1 cellular context compared by ENCODE assay signal in the genomic region with DNA sequence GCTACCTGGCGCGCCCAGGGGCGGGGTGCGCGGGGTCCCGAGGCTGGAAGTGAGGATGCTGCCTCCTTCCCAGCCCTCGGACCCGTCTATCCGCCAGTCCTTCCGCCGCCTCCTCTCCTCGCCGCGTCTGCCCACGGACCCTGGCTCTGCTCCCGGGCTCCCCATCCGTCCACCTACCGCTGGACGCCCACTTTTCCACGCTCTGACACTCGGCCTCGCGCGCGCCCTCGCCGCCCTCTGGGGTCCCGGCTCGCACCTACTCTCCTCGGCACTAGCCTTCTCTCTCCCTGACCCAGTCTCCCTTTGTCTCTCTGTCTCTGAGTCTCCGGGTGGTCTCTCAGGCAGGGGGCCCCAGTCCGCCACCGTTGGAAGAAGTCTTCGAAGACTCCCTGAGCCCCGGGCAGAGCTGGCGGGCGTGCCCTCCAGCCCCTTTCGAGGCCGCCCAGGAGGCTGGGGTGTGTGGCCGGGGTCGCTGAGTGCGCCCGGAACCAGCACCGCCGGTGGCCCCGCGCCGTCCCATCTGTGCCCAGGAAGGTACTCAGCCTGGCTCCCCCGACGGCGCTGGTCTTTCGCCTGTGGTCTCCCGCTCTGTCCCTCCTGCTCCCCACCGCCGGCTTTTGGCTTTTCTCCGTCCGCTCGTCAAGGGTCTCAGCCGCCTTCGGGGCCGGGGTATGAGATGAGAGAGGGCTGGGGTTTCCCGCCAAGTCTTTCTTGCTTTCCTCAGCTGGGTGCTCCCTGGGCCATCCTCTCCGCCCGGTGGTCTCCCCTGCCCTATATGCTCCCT.
TF ChIP-seq lines count a peak whose summit lies in the region.

No MANE protein-coding gene starts in this region.

TF ChIP-seq in WTC11, 78 proteins besides CTCF, POLR2A, EP300 and RAD21 (continued from another document):
- TF ChIP-seq, protein P1, sequence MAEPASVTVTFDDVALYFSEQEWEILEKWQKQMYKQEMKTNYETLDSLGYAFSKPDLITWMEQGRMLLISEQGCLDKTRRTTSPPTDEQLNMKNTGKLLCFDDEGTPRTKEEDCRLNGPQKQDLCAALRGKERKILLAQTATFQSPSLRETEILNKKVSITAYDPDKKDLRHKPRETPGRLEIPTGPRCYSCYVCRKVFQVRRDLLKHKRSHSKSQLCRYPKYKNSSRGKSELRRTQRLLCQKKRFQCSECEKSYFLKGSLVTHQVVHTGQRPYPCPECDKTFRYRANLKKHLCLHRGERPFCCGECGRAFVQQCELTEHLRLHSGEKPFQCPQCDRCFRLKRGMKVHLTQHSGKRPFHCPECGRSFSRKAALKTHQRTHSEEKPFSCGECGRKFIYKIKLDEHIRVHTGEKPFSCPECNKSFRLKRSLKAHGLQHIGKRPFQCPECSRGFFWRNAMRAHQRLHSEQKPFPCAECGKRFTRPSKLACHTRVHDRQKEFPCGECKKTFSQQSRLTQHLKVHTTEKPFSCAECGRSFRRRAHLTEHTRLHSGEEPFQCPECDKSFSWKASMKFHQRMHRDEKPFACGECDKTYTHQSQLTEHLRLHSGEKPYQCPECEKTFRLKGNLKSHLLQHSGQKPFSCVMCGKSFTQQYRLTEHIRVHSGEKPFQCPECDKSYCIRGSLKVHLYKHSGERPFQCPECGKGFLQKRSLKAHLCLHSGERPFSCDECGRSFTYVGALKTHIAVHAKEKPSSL (CRISPR knock-in tag; conservative IDR thresholded peaks at IDR 0.05): no peak
- no peak for TF ChIP-seq ZBTB21 (CRISPR knock-in tag; IDR thresholded peaks at IDR 0.05; ENCODE audit: borderline replicate concordance)
- TF ChIP-seq, protein P2, sequence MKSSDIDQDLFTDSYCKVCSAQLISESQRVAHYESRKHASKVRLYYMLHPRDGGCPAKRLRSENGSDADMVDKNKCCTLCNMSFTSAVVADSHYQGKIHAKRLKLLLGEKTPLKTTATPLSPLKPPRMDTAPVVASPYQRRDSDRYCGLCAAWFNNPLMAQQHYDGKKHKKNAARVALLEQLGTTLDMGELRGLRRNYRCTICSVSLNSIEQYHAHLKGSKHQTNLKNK (CRISPR knock-in tag; IDR thresholded peaks at IDR 0.05): no peak
- TF ChIP-seq, protein P3, sequence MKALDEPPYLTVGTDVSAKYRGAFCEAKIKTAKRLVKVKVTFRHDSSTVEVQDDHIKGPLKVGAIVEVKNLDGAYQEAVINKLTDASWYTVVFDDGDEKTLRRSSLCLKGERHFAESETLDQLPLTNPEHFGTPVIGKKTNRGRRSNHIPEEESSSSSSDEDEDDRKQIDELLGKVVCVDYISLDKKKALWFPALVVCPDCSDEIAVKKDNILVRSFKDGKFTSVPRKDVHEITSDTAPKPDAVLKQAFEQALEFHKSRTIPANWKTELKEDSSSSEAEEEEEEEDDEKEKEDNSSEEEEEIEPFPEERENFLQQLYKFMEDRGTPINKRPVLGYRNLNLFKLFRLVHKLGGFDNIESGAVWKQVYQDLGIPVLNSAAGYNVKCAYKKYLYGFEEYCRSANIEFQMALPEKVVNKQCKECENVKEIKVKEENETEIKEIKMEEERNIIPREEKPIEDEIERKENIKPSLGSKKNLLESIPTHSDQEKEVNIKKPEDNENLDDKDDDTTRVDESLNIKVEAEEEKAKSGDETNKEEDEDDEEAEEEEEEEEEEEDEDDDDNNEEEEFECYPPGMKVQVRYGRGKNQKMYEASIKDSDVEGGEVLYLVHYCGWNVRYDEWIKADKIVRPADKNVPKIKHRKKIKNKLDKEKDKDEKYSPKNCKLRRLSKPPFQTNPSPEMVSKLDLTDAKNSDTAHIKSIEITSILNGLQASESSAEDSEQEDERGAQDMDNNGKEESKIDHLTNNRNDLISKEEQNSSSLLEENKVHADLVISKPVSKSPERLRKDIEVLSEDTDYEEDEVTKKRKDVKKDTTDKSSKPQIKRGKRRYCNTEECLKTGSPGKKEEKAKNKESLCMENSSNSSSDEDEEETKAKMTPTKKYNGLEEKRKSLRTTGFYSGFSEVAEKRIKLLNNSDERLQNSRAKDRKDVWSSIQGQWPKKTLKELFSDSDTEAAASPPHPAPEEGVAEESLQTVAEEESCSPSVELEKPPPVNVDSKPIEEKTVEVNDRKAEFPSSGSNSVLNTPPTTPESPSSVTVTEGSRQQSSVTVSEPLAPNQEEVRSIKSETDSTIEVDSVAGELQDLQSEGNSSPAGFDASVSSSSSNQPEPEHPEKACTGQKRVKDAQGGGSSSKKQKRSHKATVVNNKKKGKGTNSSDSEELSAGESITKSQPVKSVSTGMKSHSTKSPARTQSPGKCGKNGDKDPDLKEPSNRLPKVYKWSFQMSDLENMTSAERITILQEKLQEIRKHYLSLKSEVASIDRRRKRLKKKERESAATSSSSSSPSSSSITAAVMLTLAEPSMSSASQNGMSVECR (CRISPR knock-in tag; IDR thresholded peaks at IDR 0.05; ENCODE audit: borderline replicate concordance): no peak; the same call in 1 of the 2 replicates
- TF ChIP-seq, protein P4, sequence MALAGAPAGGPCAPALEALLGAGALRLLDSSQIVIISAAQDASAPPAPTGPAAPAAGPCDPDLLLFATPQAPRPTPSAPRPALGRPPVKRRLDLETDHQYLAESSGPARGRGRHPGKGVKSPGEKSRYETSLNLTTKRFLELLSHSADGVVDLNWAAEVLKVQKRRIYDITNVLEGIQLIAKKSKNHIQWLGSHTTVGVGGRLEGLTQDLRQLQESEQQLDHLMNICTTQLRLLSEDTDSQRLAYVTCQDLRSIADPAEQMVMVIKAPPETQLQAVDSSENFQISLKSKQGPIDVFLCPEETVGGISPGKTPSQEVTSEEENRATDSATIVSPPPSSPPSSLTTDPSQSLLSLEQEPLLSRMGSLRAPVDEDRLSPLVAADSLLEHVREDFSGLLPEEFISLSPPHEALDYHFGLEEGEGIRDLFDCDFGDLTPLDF (CRISPR knock-in tag; IDR thresholded peaks at IDR 0.05): no peak
